Comparison of ENCODE assay signal across 8 cellular contexts in the genomic region with DNA sequence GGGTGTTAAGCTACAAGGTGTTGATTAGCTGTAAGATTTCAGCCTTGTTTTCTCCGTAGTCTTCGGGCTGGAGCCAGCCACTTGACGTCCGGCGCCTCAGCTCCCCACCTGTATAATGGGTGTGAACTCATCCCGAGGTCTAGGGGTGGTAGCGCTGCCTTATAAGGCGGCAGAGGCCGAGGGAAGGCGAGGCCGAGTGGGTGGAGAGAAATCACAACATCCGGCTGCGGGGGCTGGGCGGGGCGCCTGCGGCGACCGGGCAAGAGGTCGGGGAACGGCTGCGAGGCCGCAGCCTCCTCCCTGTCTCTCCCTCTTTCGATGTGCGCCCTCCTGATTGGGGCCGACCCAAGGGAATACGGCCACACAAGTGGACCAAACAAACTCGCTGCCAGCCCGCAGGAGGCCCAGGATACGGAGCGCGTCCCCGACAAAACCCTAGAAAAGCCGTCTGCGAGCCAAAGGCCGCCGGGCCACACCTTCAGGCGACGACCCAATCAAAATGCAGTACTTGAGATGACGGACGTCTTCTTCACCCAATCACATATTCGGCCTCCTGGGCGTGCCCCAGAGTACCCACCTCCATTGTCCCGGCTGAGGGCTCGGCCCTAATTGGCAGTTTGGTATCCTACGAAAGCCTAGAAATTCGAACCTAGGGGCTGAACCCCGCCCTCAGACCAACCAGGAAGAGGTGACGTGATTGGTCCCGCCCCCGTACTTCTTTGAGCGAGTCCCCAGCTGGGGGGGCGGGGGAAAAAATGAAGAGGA. TPM values are rescaled to one million over a fixed set of nuclear protein-coding genes. Genes with fewer than 3 reads are reported as not detected.
DNase-seq lines count a peak whose midpoint lies in the region; ATAC-seq and TF ChIP-seq lines count a peak whose summit lies in the region.

No MANE protein-coding gene starts in this region.

- H3K9ac ChIP-seq in mucosa of rectum (ENCODE audit: low read depth in 1 of 2, low read length in 2 of 2), result peak overlapping the region; percentile 90 to 92

- H3K4me1 ChIP-seq in esophagus (ENCODE audit: control insufficient read depth in 2 of 2, insufficient read depth in 2 of 2, low read length in 1 of 2) (peaks cover 7 to 23% of the 10 kb centered on the region in 2 donors), mucosa of rectum (ENCODE audit: control insufficient read depth in 2 of 2, insufficient read depth in 2 of 2, low read length in 2 of 2) (peaks cover 32 to 34% of the 10 kb centered on the region in 2 donors)

- H3K4me3 ChIP-seq in esophagus (ENCODE audit: low read depth in 1 of 2, low read length in 2 of 2), result peak overlapping the region; percentile 58 to 60
- H3K4me3 ChIP-seq in mucosa of rectum (ENCODE audit: low read length in 2 of 2), result peak overlapping the region; percentile 74 to 80

- H3K9me3 ChIP-seq in esophagus (ENCODE audit: control insufficient read depth in 2 of 2, insufficient read depth in 1 of 2, low read depth in 1 of 2, low read length in 1 of 2) (no peaks in the 10 kb centered on the region), mucosa of rectum (ENCODE audit: control insufficient read depth in 2 of 2, low read length in 2 of 2) (no peaks in the 10 kb centered on the region)

- H3K36me3 ChIP-seq in esophagus (ENCODE audit: control insufficient read depth in 2 of 2, insufficient read depth in 2 of 2, low read length in 1 of 2) (peaks cover 0 to 2% of the 10 kb centered on the region in 2 donors), mucosa of rectum (ENCODE audit: control insufficient read depth in 2 of 2, insufficient read depth in 2 of 2, low read length in 2 of 2) (peaks cover 0 to 8% of the 10 kb centered on the region in 2 donors)

- H3K27ac ChIP-seq in esophagus (ENCODE audit: low read depth in 2 of 2, low read length in 1 of 2) (peak overlapping the region; percentile 98 to 99), mucosa of rectum (ENCODE audit: low read depth in 2 of 2, low read length in 2 of 2) (peak overlapping the region; percentile 99)

- DNase-seq in DMS79 (lab: John Stamatoyannopoulos, UW), result peak; percentile 96
- peak; percentile 100 for DNase-seq in KG1 (lab: John Stamatoyannopoulos, UW)
- peak; percentile 99 for DNase-seq in activated T-cell treated with anti-CD3 and anti-CD28 coated beads, Interleukin-2, amount 50 U/mL, for 48 hours
- DNase-seq in stimulated activated CD8-positive, alpha-beta memory T cell treated with anti-CD3 and anti-CD28 coated beads, Interleukin-4, amount 100 ng/mL, for 4 hours (ENCODE audit: low read depth in 2 of 2, low spot score in 1 of 2), result peak; percentile 99

- H3K27me3 ChIP-seq in esophagus (ENCODE audit: control insufficient read depth in 1 of 2, insufficient read depth in 2 of 2, low read length in 2 of 2), result no peaks in the 10 kb centered on the region
- no peaks in the 10 kb centered on the region for H3K27me3 ChIP-seq in mucosa of rectum (ENCODE audit: control insufficient read depth in 2 of 2, insufficient read depth in 2 of 2, low read length in 2 of 2)

- peak; percentile 72 for ATAC-seq in GM21737 (IDR thresholded peaks at IDR 0.05; ENCODE audit: unreplicated experiment)

- WGBS in esophagus, 2 donors, result 0 to 1% methylated on average over 50 to 52 of the region's 52 CpGs

TF ChIP-seq in PFSK-1, 5 proteins besides CTCF, POLR2A, EP300 and RAD21:
- TF ChIP-seq POLR2AphosphoS5 (IDR thresholded peaks at IDR 0.05; ENCODE audit: low read depth, low read length) (peak; percentile 78), TAF1 (IDR thresholded peaks at IDR 0.05; ENCODE audit: borderline replicate concordance, insufficient read depth, low read length) (0 out of 2 replicates have a peak, but pooled peaks have one; percentile 15), SIN3A (IDR thresholded peaks at IDR 0.05; ENCODE audit: borderline replicate concordance, insufficient read depth, low read length) (peak; percentile 77; the same call in 1 of the 2 replicates), FOXP2 (optimal IDR thresholded peaks at IDR 0.05; ENCODE audit: borderline replicate concordance, extremely low read depth, extremely low read length, insufficient read depth) (peak; percentile 67)
- TF ChIP-seq, protein P1, sequence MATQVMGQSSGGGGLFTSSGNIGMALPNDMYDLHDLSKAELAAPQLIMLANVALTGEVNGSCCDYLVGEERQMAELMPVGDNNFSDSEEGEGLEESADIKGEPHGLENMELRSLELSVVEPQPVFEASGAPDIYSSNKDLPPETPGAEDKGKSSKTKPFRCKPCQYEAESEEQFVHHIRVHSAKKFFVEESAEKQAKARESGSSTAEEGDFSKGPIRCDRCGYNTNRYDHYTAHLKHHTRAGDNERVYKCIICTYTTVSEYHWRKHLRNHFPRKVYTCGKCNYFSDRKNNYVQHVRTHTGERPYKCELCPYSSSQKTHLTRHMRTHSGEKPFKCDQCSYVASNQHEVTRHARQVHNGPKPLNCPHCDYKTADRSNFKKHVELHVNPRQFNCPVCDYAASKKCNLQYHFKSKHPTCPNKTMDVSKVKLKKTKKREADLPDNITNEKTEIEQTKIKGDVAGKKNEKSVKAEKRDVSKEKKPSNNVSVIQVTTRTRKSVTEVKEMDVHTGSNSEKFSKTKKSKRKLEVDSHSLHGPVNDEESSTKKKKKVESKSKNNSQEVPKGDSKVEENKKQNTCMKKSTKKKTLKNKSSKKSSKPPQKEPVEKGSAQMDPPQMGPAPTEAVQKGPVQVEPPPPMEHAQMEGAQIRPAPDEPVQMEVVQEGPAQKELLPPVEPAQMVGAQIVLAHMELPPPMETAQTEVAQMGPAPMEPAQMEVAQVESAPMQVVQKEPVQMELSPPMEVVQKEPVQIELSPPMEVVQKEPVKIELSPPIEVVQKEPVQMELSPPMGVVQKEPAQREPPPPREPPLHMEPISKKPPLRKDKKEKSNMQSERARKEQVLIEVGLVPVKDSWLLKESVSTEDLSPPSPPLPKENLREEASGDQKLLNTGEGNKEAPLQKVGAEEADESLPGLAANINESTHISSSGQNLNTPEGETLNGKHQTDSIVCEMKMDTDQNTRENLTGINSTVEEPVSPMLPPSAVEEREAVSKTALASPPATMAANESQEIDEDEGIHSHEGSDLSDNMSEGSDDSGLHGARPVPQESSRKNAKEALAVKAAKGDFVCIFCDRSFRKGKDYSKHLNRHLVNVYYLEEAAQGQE (IDR thresholded peaks at IDR 0.05; ENCODE audit: insufficient read depth in 1 of 2, low read depth in 2 of 2, low read length in 2 of 2), result no peak

RNA-seq across cellular contexts. Expression of gene GRK6, which starts 0.5 kb away (rescaled TPM):
- polyA plus RNA-seq in PFSK-1 (2012; ENCODE audit: insufficient read length, low read depth), result 90.4 TPM
- polyA plus RNA-seq in esophagus, result 10 to 100 TPM; 10.4 to 19.8 TPM

RNA-seq across cellular contexts. Expression of gene F12, which starts 16.6 kb away (rescaled TPM):
- 25.8 TPM for polyA plus RNA-seq in PFSK-1 (2012; ENCODE audit: insufficient read length, low read depth)
- polyA plus RNA-seq in esophagus, result 10 to 100 TPM; 18.1 to 33.5 TPM

RNA-seq across cellular contexts. Expression of gene PRR7, which starts 20.6 kb away (rescaled TPM):
- polyA plus RNA-seq in PFSK-1 (2012; ENCODE audit: insufficient read length, low read depth), result 21.5 TPM
- 1 to 10 TPM; 2.0 to 4.9 TPM for polyA plus RNA-seq in esophagus

RNA-seq across cellular contexts. Expression of gene PFN3, which starts 25.5 kb away (rescaled TPM):
- not detected for polyA plus RNA-seq in PFSK-1 (2012; ENCODE audit: insufficient read length, low read depth)
- under 1 TPM in 1 of 2 donors, not detected in 1; 0.21 TPM for polyA plus RNA-seq in esophagus

RNA-seq across cellular contexts. Expression of gene SLC34A1, which starts 41.7 kb away (rescaled TPM):
- polyA plus RNA-seq in PFSK-1 (2012; ENCODE audit: insufficient read length, low read depth), result not detected
- under 1 TPM; 0.13 to 0.49 TPM for polyA plus RNA-seq in esophagus

Comparison
In these comparisons a context has a peak if more than half of its experiments do, and no peak if none do; other contexts are left out.
1. Peak in every context shown above with its lines: DNase-seq, ATAC-seq, H3K4me3 ChIP-seq and H3K27ac ChIP-seq.